In genomic region chr4:41257257-41257900, GRCh38 we compare ENCODE assay signal across 8 cellular contexts. TPM values are rescaled to one million over a fixed set of nuclear protein-coding genes. Genes with fewer than 3 reads are reported as not detected.
A peak's percentile ranks its signal among the peaks of the same experiment; 100 is the strongest.
DNase-seq lines count a peak whose midpoint lies in the region; ATAC-seq, FAIRE-seq and TF ChIP-seq lines count a peak whose summit lies in the region.

No MANE protein-coding gene starts in this region.

- intact Hi-C loops in breast epithelium (cut with DNase I; ENCODE audit: low total_unique reads): loop anchor here (10.0 kb wide), 1 partner anchor 627 kb away; no protein-coding TSS in a partner anchor

- H3K27me3 ChIP-seq in NT2/D1 (ENCODE audit: insufficient read depth, insufficient read length) (no peaks in the 10 kb centered on the region), breast epithelium (peaks cover 0 to 19% of the 10 kb centered on the region in 2 donors), small intestine (ENCODE audit: control insufficient read depth in 2 of 2, insufficient read depth in 2 of 2, low read length in 2 of 2) (peaks cover 11 to 12% of the 10 kb centered on the region in 2 donors)

- TF ChIP-seq CTCF in breast epithelium (IDR thresholded peaks at IDR 0.05): no peak

- H3K36me3 ChIP-seq in NT2/D1 (ENCODE audit: insufficient read depth, insufficient read length, low read length) (peaks cover 50% of the 10 kb centered on the region), breast epithelium (no peaks in the 10 kb centered on the region), small intestine (ENCODE audit: control insufficient read depth in 2 of 2, insufficient read depth in 2 of 2, low read length in 2 of 2) (no peaks in the 10 kb centered on the region)

- no peak for FAIRE-seq in small intestine (lab: Jason Lieb, UNC)

- TF ChIP-seq POLR2A in breast epithelium (IDR thresholded peaks at IDR 0.05): no peak

- peak overlapping the region; percentile 86 for H3K9ac ChIP-seq in NT2/D1 (ENCODE audit: insufficient read length, low read depth)

- H3K9me3 ChIP-seq in NT2/D1 (ENCODE audit: insufficient read depth, low read length) (no peaks in the 10 kb centered on the region), breast epithelium (no peaks in the 10 kb centered on the region), small intestine (ENCODE audit: control insufficient read depth, low read depth) (no peaks in the 10 kb centered on the region)

- H3K4me1 ChIP-seq in NT2/D1 (ENCODE audit: insufficient read depth, insufficient read length) (no peaks in the 10 kb centered on the region), breast epithelium (peaks cover 0 to 5% of the 10 kb centered on the region in 2 donors), small intestine (ENCODE audit: control insufficient read depth in 2 of 2, insufficient read depth in 1 of 2, low read depth in 1 of 2, low read length in 1 of 2) (peaks cover 2 to 7% of the 10 kb centered on the region in 2 donors)

- H3K27ac ChIP-seq in breast epithelium (no peak overlapping the region), small intestine (ENCODE audit: low read depth in 1 of 2, low read length in 1 of 2) (no peak overlapping the region)

- peak; percentile 59 for ATAC-seq in HG03135 (IDR thresholded peaks at IDR 0.05; ENCODE audit: unreplicated experiment)

- 1% methylated on average over 35 to 69 of the region's 69 CpGs for WGBS in small intestine, 3 donors

- H3K4me3 ChIP-seq in NT2/D1 (ENCODE audit: insufficient read length, low read depth) (peak overlapping the region; percentile 81), breast epithelium (peak overlapping the region; percentile 44 to 70 (median 61)), small intestine (ENCODE audit: low read depth in 1 of 2, low read length in 2 of 2) (peak overlapping the region in 1 of 2 donors; percentile 54)

- peak; percentile 28 for DNase-seq in stimulated activated naive CD4-positive, alpha-beta T cell treated with Interleukin-2 at 50 U/mL for 16 hours (lab: John Stamatoyannopoulos, UW)
- DNase-seq in stimulated activated naive CD4-positive, alpha-beta T cell (lab: John Stamatoyannopoulos, UW): no peak
- DNase-seq in NT2/D1 (ENCODE audit: low read depth, low spot score): no peak
- no peak for DNase-seq in breast epithelium (ENCODE audit: low spot score in 2 of 2)
- peak; percentile 50 for DNase-seq in iPS-NIHi7 (ENCODE audit: extremely low spot score)
- peak; percentile 20 for DNase-seq in small intestine
- no peak for DNase-seq in cortex of kidney (lab: John Stamatoyannopoulos, UW)

RNA-seq across cellular contexts. Expression of gene UCHL1, which starts 0.7 kb away (rescaled TPM):
- total RNA-seq in breast epithelium: 100 to 1,000 TPM in 1 of 3 donors, 10 to 100 TPM in 2; 21.3 to 143 (median 33.1) TPM
- 100 to 1,000 TPM in 1 of 3 donors, 1 to 10 TPM in 1, not detected in 1; 5.4 to 134 TPM for polyA plus RNA-seq in small intestine

RNA-seq across cellular contexts. Expression of gene APBB2, which starts 43.0 kb away (rescaled TPM):
- 100 to 1,000 TPM in 2 of 3 donors, 10 to 100 TPM in 1; 87.4 to 192 (median 153) TPM for total RNA-seq in breast epithelium
- polyA plus RNA-seq in small intestine: 10 to 100 TPM in 1 of 3 donors, 1 to 10 TPM in 2; 4.5 to 12.0 (median 5.7) TPM

Comparison
In these comparisons a context has a peak if more than half of its experiments do, and no peak if none do; other contexts are left out.
1. DNase-seq: peak in stimulated activated naive CD4-positive, alpha-beta T cell treated with Interleukin-2 at 50 U/mL for 16 hours (single experiment), iPS-NIHi7 (single experiment) and small intestine (single experiment); none in stimulated activated naive CD4-positive, alpha-beta T cell (0 of 6), NT2/D1 (single experiment), breast epithelium (0 of 2) and cortex of kidney (single experiment).